Comparison of ENCODE assay signal across 1 cellular context in genomic region chr17:29180788-29181160, GRCh38.
TF ChIP-seq lines count a peak whose summit lies in the region.

No MANE protein-coding gene starts in this region.

TF ChIP-seq in GM23338, 12 proteins besides CTCF, POLR2A, EP300 and RAD21 (continued from another document):
- TF ChIP-seq ZNF462 (CRISPR knock-in tag; IDR thresholded peaks at IDR 0.05) (no peak), NANOG (IDR thresholded peaks at IDR 0.05; ENCODE audit: borderline replicate concordance) (no peak), JUNB (IDR thresholded peaks at IDR 0.05; ENCODE audit: unreplicated experiment) (no peak), STAT1 (IDR thresholded peaks at IDR 0.05; ENCODE audit: unreplicated experiment) (no peak), POLR2AphosphoS5 (IDR thresholded peaks at IDR 0.05; ENCODE audit: low read depth) (no peak), ZNF114 (CRISPR knock-in tag; IDR thresholded peaks at IDR 0.05) (no peak), EZH2phosphoT487 (IDR thresholded peaks at IDR 0.05; ENCODE audit: unreplicated experiment) (no peak), ZNF331 (CRISPR knock-in tag; IDR thresholded peaks at IDR 0.05; ENCODE audit: low read depth) (no peak), EZH2 (IDR thresholded peaks at IDR 0.05; ENCODE audit: low read depth, unreplicated experiment) (no peak)
- TF ChIP-seq, protein P1, sequence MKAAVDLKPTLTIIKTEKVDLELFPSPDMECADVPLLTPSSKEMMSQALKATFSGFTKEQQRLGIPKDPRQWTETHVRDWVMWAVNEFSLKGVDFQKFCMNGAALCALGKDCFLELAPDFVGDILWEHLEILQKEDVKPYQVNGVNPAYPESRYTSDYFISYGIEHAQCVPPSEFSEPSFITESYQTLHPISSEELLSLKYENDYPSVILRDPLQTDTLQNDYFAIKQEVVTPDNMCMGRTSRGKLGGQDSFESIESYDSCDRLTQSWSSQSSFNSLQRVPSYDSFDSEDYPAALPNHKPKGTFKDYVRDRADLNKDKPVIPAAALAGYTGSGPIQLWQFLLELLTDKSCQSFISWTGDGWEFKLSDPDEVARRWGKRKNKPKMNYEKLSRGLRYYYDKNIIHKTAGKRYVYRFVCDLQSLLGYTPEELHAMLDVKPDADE (IDR thresholded peaks at IDR 0.05), result no peak
- TF ChIP-seq, protein P2, sequence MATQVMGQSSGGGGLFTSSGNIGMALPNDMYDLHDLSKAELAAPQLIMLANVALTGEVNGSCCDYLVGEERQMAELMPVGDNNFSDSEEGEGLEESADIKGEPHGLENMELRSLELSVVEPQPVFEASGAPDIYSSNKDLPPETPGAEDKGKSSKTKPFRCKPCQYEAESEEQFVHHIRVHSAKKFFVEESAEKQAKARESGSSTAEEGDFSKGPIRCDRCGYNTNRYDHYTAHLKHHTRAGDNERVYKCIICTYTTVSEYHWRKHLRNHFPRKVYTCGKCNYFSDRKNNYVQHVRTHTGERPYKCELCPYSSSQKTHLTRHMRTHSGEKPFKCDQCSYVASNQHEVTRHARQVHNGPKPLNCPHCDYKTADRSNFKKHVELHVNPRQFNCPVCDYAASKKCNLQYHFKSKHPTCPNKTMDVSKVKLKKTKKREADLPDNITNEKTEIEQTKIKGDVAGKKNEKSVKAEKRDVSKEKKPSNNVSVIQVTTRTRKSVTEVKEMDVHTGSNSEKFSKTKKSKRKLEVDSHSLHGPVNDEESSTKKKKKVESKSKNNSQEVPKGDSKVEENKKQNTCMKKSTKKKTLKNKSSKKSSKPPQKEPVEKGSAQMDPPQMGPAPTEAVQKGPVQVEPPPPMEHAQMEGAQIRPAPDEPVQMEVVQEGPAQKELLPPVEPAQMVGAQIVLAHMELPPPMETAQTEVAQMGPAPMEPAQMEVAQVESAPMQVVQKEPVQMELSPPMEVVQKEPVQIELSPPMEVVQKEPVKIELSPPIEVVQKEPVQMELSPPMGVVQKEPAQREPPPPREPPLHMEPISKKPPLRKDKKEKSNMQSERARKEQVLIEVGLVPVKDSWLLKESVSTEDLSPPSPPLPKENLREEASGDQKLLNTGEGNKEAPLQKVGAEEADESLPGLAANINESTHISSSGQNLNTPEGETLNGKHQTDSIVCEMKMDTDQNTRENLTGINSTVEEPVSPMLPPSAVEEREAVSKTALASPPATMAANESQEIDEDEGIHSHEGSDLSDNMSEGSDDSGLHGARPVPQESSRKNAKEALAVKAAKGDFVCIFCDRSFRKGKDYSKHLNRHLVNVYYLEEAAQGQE (IDR thresholded peaks at IDR 0.05; ENCODE audit: unreplicated experiment), result no peak
